ENCODE assay signal across 13 cellular contexts in genomic region chr2:234995332-234996007, GRCh38. TPM values are rescaled to one million over a fixed set of nuclear protein-coding genes. Genes with fewer than 3 reads are reported as not detected.
DNase-seq lines count a peak whose midpoint lies in the region; ATAC-seq, FAIRE-seq and TF ChIP-seq lines count a peak whose summit lies in the region.
"Had no signal": no experiment of that assay in that cellular context is flagged by ENCODE, and none has a peak within 500 bp of the region (broad histone marks: within the 10 kb centered on the region; RNA-seq: fewer than 3 reads in every experiment).

No MANE protein-coding gene starts in this region.

- WGBS in IMR-90 (ENCODE audit: extremely low coverage in 2 of 2, insufficient read length in 1 of 2), 2 experiments = 80% methylated on average over 7 of the region's 24 CpGs; no CpG with 5 or more reads in 1 of the 2 experiments
- WGBS in mesendoderm (ENCODE audit: extremely low coverage, insufficient coverage, low lambda C conversion rate) = no CpG with 5 or more reads among the region's 24 CpGs

- intact Hi-C loops in IMR-90 (cut with micrococcal nuclease) = loop anchor here (1.0 kb wide), 1 partner anchor 42 kb away; no protein-coding TSS in a partner anchor
- intact Hi-C loops in OCI-LY7 (cut with micrococcal nuclease; ENCODE audit: unreplicated experiment) = no loop called here

- H4K20me1 ChIP-seq in IMR-90 (ENCODE audit: insufficient read depth, low read length) = peaks cover 88% of the 10 kb centered on the region
- H4K20me1 ChIP-seq in OCI-LY7 (ENCODE audit: insufficient read depth, low read length) = no peaks in the 10 kb centered on the region

- no peak for DNase-seq in IMR-90
- no peak for DNase-seq in bronchial epithelial cell (ENCODE audit: low read depth)
- DNase-seq in mesendoderm = no peak
- peak in 17 of 49 donors; percentile 17 to 57 (median 30) for DNase-seq in substantia nigra (lab: John Stamatoyannopoulos, UW)
- no peak for DNase-seq in OCI-LY7 (ENCODE audit: low spot score)
- no peak for DNase-seq in NCI-H2029 (lab: John Stamatoyannopoulos, UW)
- DNase-seq in activated CD8-positive, alpha-beta memory T cell treated with anti-CD3 and anti-CD28 coated beads, Interleukin-2, amount 50 U/mL, for 4 hours = no peak
- no peak for DNase-seq in activated naive CD4-positive, alpha-beta T cell treated with anti-CD3 and anti-CD28 coated beads, Interleukin-2, amount 10 ng/mL, durations not matched to agents 7 days and 5 days
- DNase-seq: activated naive CD8-positive, alpha-beta T cell treated with anti-CD3 and anti-CD28 coated beads, Interleukin-2, amount 10 ng/mL, durations not matched to agents 7 days and 5 days; effector CD8-positive, alpha-beta T cell; lower lobe of right lung had no signal

- peak overlapping the region; percentile 98 for H3K4ac ChIP-seq in IMR-90 (ENCODE audit: low read depth, low read length)
- peak overlapping the region; percentile 90 for H3K4ac ChIP-seq in mesendoderm (ENCODE audit: low read depth, low read length)

- H2AFZ ChIP-seq in IMR-90 (replicated peaks; ENCODE audit: low read length, poor library complexity) = peak overlapping the region; percentile 61
- no peak overlapping the region for H2AFZ ChIP-seq in OCI-LY7 (ENCODE audit: low read length)

- TF ChIP-seq POLR2A in IMR-90 (IDR thresholded peaks at IDR 0.05; ENCODE audit: low read depth, low read length) = no peak

- in situ Hi-C loops in IMR-90 (cut with MboI; ENCODE audit: low sequenced_read_pairs) = no loop called here

- H3K18ac ChIP-seq in IMR-90 (ENCODE audit: low read depth, low read length) (peak overlapping the region; percentile 55), mesendoderm (ENCODE audit: low read length) (peak overlapping the region; percentile 3)

- peak overlapping the region; percentile 89 for H3K23ac ChIP-seq in IMR-90 (ENCODE audit: low read depth, low read length)
- H3K23ac ChIP-seq in mesendoderm (ENCODE audit: low read length) = peak overlapping the region; percentile 51

- H2BK120ac ChIP-seq in IMR-90 (ENCODE audit: low read depth, low read length) (peak overlapping the region; percentile 83), mesendoderm (ENCODE audit: low read depth, low read length) (no peak overlapping the region)

- H3K4me1 ChIP-seq in IMR-90 (ENCODE audit: control insufficient read depth, insufficient read depth, low read length) = peaks cover 72% of the 10 kb centered on the region
- H3K4me1 ChIP-seq in mesendoderm (ENCODE audit: control insufficient read depth, low read depth, low read length) = peaks cover 23% of the 10 kb centered on the region
- H3K4me1 ChIP-seq in OCI-LY7 (ENCODE audit: insufficient read depth, low read length, poor library complexity, severe bottlenecking) = peaks cover 31% of the 10 kb centered on the region

- H3K9me1 ChIP-seq in IMR-90 (ENCODE audit: insufficient read depth, low read length) = peaks cover 72% of the 10 kb centered on the region

- POLR2A ChIA-PET in IMR-90 (lab: Charles Lee; ENCODE audit: unreplicated experiment) (no interaction called here), OCI-LY7 (lab: Charles Lee) (no interaction called here)

- FAIRE-seq in bronchial epithelial cell (lab: Jason Lieb, UNC) = peak; percentile 36
- FAIRE-seq: GM18507 had no signal

- H3K4me2 ChIP-seq in IMR-90 (ENCODE audit: low read depth, low read length) = no peak overlapping the region
- no peak overlapping the region for H3K4me2 ChIP-seq in mesendoderm (ENCODE audit: low read length)
- no peak overlapping the region for H3K4me2 ChIP-seq in OCI-LY7 (ENCODE audit: low read length)

- peaks cover 17% of the 10 kb centered on the region for H3K27me3 Mint-ChIP-seq in activated naive CD4-positive, alpha-beta T cell treated with anti-CD3 and anti-CD28 coated beads, Interleukin-2, amount 10 ng/mL, durations not matched to agents 7 days and 5 days

- H3K36me3 Mint-ChIP-seq in activated naive CD4-positive, alpha-beta T cell treated with anti-CD3 and anti-CD28 coated beads, Interleukin-2, amount 10 ng/mL, durations not matched to agents 7 days and 5 days = no peaks in the 10 kb centered on the region
- H3K36me3 Mint-ChIP-seq: activated naive CD8-positive, alpha-beta T cell treated with anti-CD3 and anti-CD28 coated beads, Interleukin-2, amount 10 ng/mL, durations not matched to agents 7 days and 5 days had no signal

- H3K36me3 ChIP-seq in IMR-90 (ENCODE audit: control insufficient read depth, insufficient read depth, low read length) (peaks cover 62% of the 10 kb centered on the region), bronchial epithelial cell (ENCODE audit: control insufficient read depth, insufficient read depth, low read length) (peaks cover 19% of the 10 kb centered on the region), mesendoderm (ENCODE audit: control insufficient read depth, insufficient read depth, low read length) (no peaks in the 10 kb centered on the region), OCI-LY7 (ENCODE audit: insufficient read depth, low read length) (no peaks in the 10 kb centered on the region)

- H3K4me3 ChIP-seq in IMR-90 (ENCODE audit: insufficient read depth, low read depth, low read length) (no peak overlapping the region), bronchial epithelial cell (ENCODE audit: low read depth, low read length) (no peak overlapping the region), mesendoderm (ENCODE audit: low read length) (no peak overlapping the region), OCI-LY7 (ENCODE audit: low read depth, low read length, poor library complexity, severe bottlenecking) (no peak overlapping the region)
- H3K4me3 ChIP-seq: lower lobe of right lung, Peyer's patch had no signal

- no peaks in the 10 kb centered on the region for H3K4me1 Mint-ChIP-seq in activated naive CD4-positive, alpha-beta T cell treated with anti-CD3 and anti-CD28 coated beads, Interleukin-2, amount 10 ng/mL, durations not matched to agents 7 days and 5 days
- H3K4me1 Mint-ChIP-seq: activated naive CD8-positive, alpha-beta T cell treated with anti-CD3 and anti-CD28 coated beads, Interleukin-2, amount 10 ng/mL, durations not matched to agents 7 days and 5 days had no signal

- peak overlapping the region; percentile 96 for H3K14ac ChIP-seq in IMR-90 (replicated peaks; ENCODE audit: low read depth, low read length)

- H2BK20ac ChIP-seq in IMR-90 (ENCODE audit: low read depth, low read length) = peak overlapping the region; percentile 94

- H2AK5ac ChIP-seq in IMR-90 (ENCODE audit: low read depth, low read length) = peak overlapping the region; percentile 77
- peak overlapping the region; percentile 7 for H2AK5ac ChIP-seq in mesendoderm (ENCODE audit: low read length)

- dilution Hi-C loops in IMR-90 (cut with HindIII; ENCODE audit: low sequenced_read_pairs, unreplicated experiment) = no loop called here

- TF ChIP-seq CTCF in IMR-90 (conservative IDR thresholded peaks at IDR 0.05; ENCODE audit: low read depth, low read length) (no peak), bronchial epithelial cell (IDR thresholded peaks at IDR 0.05; ENCODE audit: insufficient read depth, low read length, severe bottlenecking) (no peak), OCI-LY7 (conservative IDR thresholded peaks at IDR 0.05; ENCODE audit: low read length) (no peak)

- TF ChIP-seq RAD21 in IMR-90 (IDR thresholded peaks at IDR 0.05; ENCODE audit: low read length) = no peak

- BruUV-seq in IMR-90 (replicated peaks; lab: Mats Ljungman, UMichigan) (no TSS peak), OCI-LY7 (replicated peaks; lab: Mats Ljungman, UMichigan) (no TSS peak)

- peak overlapping the region; percentile 95; the same call in 1 of the 2 replicates for H3K56ac ChIP-seq in IMR-90 (ENCODE audit: extremely low read depth, insufficient read depth, low read length)
- peak overlapping the region; percentile 51 for H3K56ac ChIP-seq in mesendoderm (ENCODE audit: low read length)

- H3K9me3 Mint-ChIP-seq in activated naive CD4-positive, alpha-beta T cell treated with anti-CD3 and anti-CD28 coated beads, Interleukin-2, amount 10 ng/mL, durations not matched to agents 7 days and 5 days = no peaks in the 10 kb centered on the region
- H3K9me3 Mint-ChIP-seq: activated naive CD8-positive, alpha-beta T cell treated with anti-CD3 and anti-CD28 coated beads, Interleukin-2, amount 10 ng/mL, durations not matched to agents 7 days and 5 days had no signal

- H4K5ac ChIP-seq in IMR-90 (ENCODE audit: low read depth, low read length) = peak overlapping the region; percentile 80
- no peak overlapping the region for H4K5ac ChIP-seq in mesendoderm (ENCODE audit: low read length)

- CTCF ChIA-PET in IMR-90 (lab: Yijun Ruan, JAX) = no interaction called here
- CTCF ChIA-PET in OCI-LY7 (lab: Charles Lee; ENCODE audit: unreplicated experiment) = no interaction called here
- CTCF ChIA-PET in activated naive CD4-positive, alpha-beta T cell treated with anti-CD3 and anti-CD28 coated beads, Interleukin-2, amount 10 ng/mL, durations not matched to agents 7 days and 5 days (lab: Charles Lee) = no interaction called here

- H3K79me1 ChIP-seq in IMR-90 (ENCODE audit: low read depth in 1 of 2, low read length in 2 of 2) (peaks cover 6 to 90% of the 10 kb centered on the region in 2 experiments; a peak in 3 of 4 replicates), mesendoderm (ENCODE audit: low read length) (peaks cover 43% of the 10 kb centered on the region)

- H3K27ac Mint-ChIP-seq in activated naive CD4-positive, alpha-beta T cell treated with anti-CD3 and anti-CD28 coated beads, Interleukin-2, amount 10 ng/mL, durations not matched to agents 7 days and 5 days = no peak overlapping the region
- H3K27ac Mint-ChIP-seq: activated naive CD8-positive, alpha-beta T cell treated with anti-CD3 and anti-CD28 coated beads, Interleukin-2, amount 10 ng/mL, durations not matched to agents 7 days and 5 days had no signal

- peak overlapping the region; percentile 61; the same call in 1 of the 2 replicates for H3K9ac ChIP-seq in IMR-90 (ENCODE audit: low read depth, low read length)
- no peak overlapping the region for H3K9ac ChIP-seq in mesendoderm (ENCODE audit: low read length)

- H2BK5ac ChIP-seq in IMR-90 (ENCODE audit: low read depth, low read length, poor library complexity, severe bottlenecking) (peak overlapping the region; percentile 88), mesendoderm (ENCODE audit: low read length) (peak overlapping the region; percentile 10)

- H3K9me2 ChIP-seq in OCI-LY7 (ENCODE audit: insufficient read depth, low read length) = no peaks in the 10 kb centered on the region

- peak overlapping the region; percentile 62; the same call in 2 of the 3 replicates for H2BK15ac ChIP-seq in IMR-90 (ENCODE audit: low read depth, low read length)
- no peak overlapping the region for H2BK15ac ChIP-seq in mesendoderm (replicated peaks; ENCODE audit: low read depth)

- ATAC-seq in IMR-90 (ENCODE audit: low read depth) = no peak
- ATAC-seq: lower lobe of right lung had no signal

- H3K27me3 ChIP-seq in IMR-90 (ENCODE audit: control insufficient read depth, insufficient read depth, low read length) (no peaks in the 10 kb centered on the region), bronchial epithelial cell (ENCODE audit: control insufficient read depth, insufficient read depth, low read length) (no peaks in the 10 kb centered on the region), mesendoderm (ENCODE audit: insufficient read depth, low read length, poor library complexity) (no peaks in the 10 kb centered on the region)
- H3K27me3 ChIP-seq: Peyer's patch had no signal

- H3K79me2 ChIP-seq in mesendoderm (ENCODE audit: control insufficient read depth, insufficient read depth, low read length) = peaks cover 51% of the 10 kb centered on the region
- H3K79me2 ChIP-seq in OCI-LY7 (ENCODE audit: insufficient read depth, low read depth, low read length) = no peaks in the 10 kb centered on the region

- no peak overlapping the region for H3K4me3 Mint-ChIP-seq in activated naive CD4-positive, alpha-beta T cell treated with anti-CD3 and anti-CD28 coated beads, Interleukin-2, amount 10 ng/mL, durations not matched to agents 7 days and 5 days
- H3K4me3 Mint-ChIP-seq: activated naive CD8-positive, alpha-beta T cell treated with anti-CD3 and anti-CD28 coated beads, Interleukin-2, amount 10 ng/mL, durations not matched to agents 7 days and 5 days had no signal

- peak overlapping the region; percentile 84 for H4K91ac ChIP-seq in IMR-90 (ENCODE audit: insufficient read depth, low read depth, low read length)

- peak overlapping the region; percentile 63 to 76 for H4K8ac ChIP-seq in IMR-90 (ENCODE audit: low read depth in 2 of 2, low read length in 2 of 2)
- no peak overlapping the region for H4K8ac ChIP-seq in mesendoderm (ENCODE audit: low read depth, low read length)

- no peaks in the 10 kb centered on the region for H3K9me3 ChIP-seq in IMR-90 (ENCODE audit: control insufficient read depth, insufficient read depth, low read length)
- no peaks in the 10 kb centered on the region for H3K9me3 ChIP-seq in OCI-LY7 (ENCODE audit: low read length)
- H3K9me3 ChIP-seq: lower lobe of right lung, Peyer's patch had no signal

- H3K27ac ChIP-seq in IMR-90 (ENCODE audit: insufficient read depth, low read length) = peak overlapping the region; percentile 84
- peak overlapping the region; percentile 58 for H3K27ac ChIP-seq in mesendoderm (ENCODE audit: low read depth, low read length)
- peak overlapping the region; percentile 80 for H3K27ac ChIP-seq in substantia nigra (ENCODE audit: low read depth, low read length, poor library complexity, severe bottlenecking)
- H3K27ac ChIP-seq in OCI-LY7 (ENCODE audit: low read depth, low read length, poor library complexity, severe bottlenecking) = no peak overlapping the region
- H3K27ac ChIP-seq: lower lobe of right lung, Peyer's patch had no signal

- H2AK9ac ChIP-seq in IMR-90 (replicated peaks; ENCODE audit: low read depth, low read length, poor library complexity) = peak overlapping the region; percentile 73

RNA-seq across cellular contexts. Expression of gene SH3BP4, which starts 43.7 kb away (rescaled TPM):
- 112 and 122 TPM in 2 replicates for total RNA-seq in IMR-90 (2012; rRNA removed)
- 101 and 104 TPM in 2 replicates for polyA plus RNA-seq in IMR-90 (2012; rRNA removed)
- 62.6 and 79.6 TPM in 2 replicates for polyA plus RNA-seq in IMR-90 (2012; cell fraction: cytosol; rRNA removed)
- polyA plus RNA-seq in IMR-90 (2012; cell fraction: nucleus; rRNA removed; ENCODE audit: low replicate concordance) = 63.9 and 105 TPM in 2 replicates
- 22.1 and 24.6 TPM in 2 replicates for total RNA-seq in bronchial epithelial cell
- 26.4 TPM for polyA plus RNA-seq in mesendoderm (2013, experiment 1 of 2)
- 26.9 TPM for polyA plus RNA-seq in mesendoderm (2013, experiment 2 of 2)
- total RNA-seq in OCI-LY7 (2014; rRNA removed; shearing (Covaris generic)) = not detected in 2 replicates
- 0.06 TPM in 1 of 2 replicates, not detected in the other for total RNA-seq in OCI-LY7 (2022)

Comparison
In these comparisons a context has a peak if more than half of its experiments do, and no peak if none do; other contexts are left out.
1. RNA of gene SH3BP4, which starts 43.7 kb away (total RNA-seq): 112 to 122 TPM in IMR-90 and 22.1 to 24.6 TPM in bronchial epithelial cell; 0.06 TPM in OCI-LY7; every median in the first group is over 10 times any median in the second.